In genomic region chr1:25023190-25023578, GRCh38 we compare ENCODE assay signal across 10 cellular contexts.
DNase-seq lines count a peak whose midpoint lies in the region; ATAC-seq and TF ChIP-seq lines count a peak whose summit lies in the region.
"Had no signal": no experiment of that assay in that cellular context is flagged by ENCODE, and none has a peak within 500 bp of the region (broad histone marks: within the 10 kb centered on the region; RNA-seq: fewer than 3 reads in every experiment).

No MANE protein-coding gene starts in this region.

- H3K27me3 ChIP-seq in ACC112 (ENCODE audit: insufficient read depth, low read length): no peaks in the 10 kb centered on the region
- H3K27me3 ChIP-seq in muscle layer of colon (ENCODE audit: control insufficient read depth in 1 of 2, insufficient read depth in 2 of 2, low read length in 2 of 2): no peaks in the 10 kb centered on the region

- no peak for DNase-seq in activated naive CD4-positive, alpha-beta T cell treated with anti-CD3 and anti-CD28 coated beads, Interleukin-2, amount 50 U/mL, for 72 hours (ENCODE audit: low spot score in 2 of 2)
- DNase-seq in iPS-NIHi11 (ENCODE audit: low spot score) (no peak), posterior vena cava (ENCODE audit: low spot score) (no peak), GOT3 (lab: John Stamatoyannopoulos, UW) (no peak)
- no peak for DNase-seq in central memory CD4-positive, alpha-beta T cell
- DNase-seq: NCI-H2081 treated with DMSO at 0.1 percent for 48 hours had no signal

- POLR2A ChIA-PET in HEK293 (lab: Yijun Ruan, JAX): no interaction called here

- H3K4me3 ChIP-seq in ACC112 (ENCODE audit: low read depth, low read length) (no peak overlapping the region), HEK293 (ENCODE audit: low read depth, low read length) (no peak overlapping the region), muscle layer of colon (ENCODE audit: low read depth in 1 of 2, low read length in 2 of 2) (no peak overlapping the region)

- peaks cover 4 to 11% of the 10 kb centered on the region in 2 donors for H3K36me3 Mint-ChIP-seq in activated naive CD4-positive, alpha-beta T cell treated with anti-CD3 and anti-CD28 coated beads, Interleukin-2, amount 50 U/mL, for 72 hours

- H3K4me1 ChIP-seq in ACC112 (ENCODE audit: control insufficient read depth, insufficient read depth, low read length, unreplicated experiment): peaks cover 14% of the 10 kb centered on the region
- no peaks in the 10 kb centered on the region; the same call in 1 of the 2 replicates for H3K4me1 ChIP-seq in HEK293 (ENCODE audit: control insufficient read depth, insufficient read depth, low read length)
- peaks cover 5% of the 10 kb centered on the region for H3K4me1 ChIP-seq in muscle layer of colon (ENCODE audit: insufficient read depth, low read length)
- H3K4me1 ChIP-seq: parathyroid adenoma had no signal

- CTCF ChIA-PET in HEK293 (lab: Yijun Ruan, JAX): interaction anchor here (0.6 to 2.1 kb wide), 3 partner anchors 12 to 182 kb away, joined by 3 to 10 read pairs (median 3); no protein-coding TSS in a partner anchor

- no peak overlapping the region for H2AFZ ChIP-seq in ACC112 (ENCODE audit: low read length, unreplicated experiment)
- H2AFZ ChIP-seq: parathyroid adenoma had no signal

- no peak overlapping the region for H3K9ac ChIP-seq in muscle layer of colon (ENCODE audit: low read length)
- H3K9ac ChIP-seq: parathyroid adenoma had no signal

- no peak for ATAC-seq in activated naive CD4-positive, alpha-beta T cell treated with anti-CD3 and anti-CD28 coated beads, Interleukin-2, amount 50 U/mL, for 72 hours

- H3K9me3 ChIP-seq in HEK293 (ENCODE audit: control insufficient read depth, insufficient read depth, low read depth, low read length) (no peaks in the 10 kb centered on the region), muscle layer of colon (ENCODE audit: low read length) (no peaks in the 10 kb centered on the region)

- TF ChIP-seq CTCF in HEK293 (tag by site-specific recombination; IDR thresholded peaks at IDR 0.05): no peak

- H3K36me3 ChIP-seq in ACC112 (ENCODE audit: insufficient read depth, low read length) (no peaks in the 10 kb centered on the region), HEK293 (ENCODE audit: control insufficient read depth in 2 of 2, insufficient read depth in 1 of 2, low read length in 2 of 2) (no peaks in the 10 kb centered on the region), muscle layer of colon (ENCODE audit: insufficient read depth, low read length) (no peaks in the 10 kb centered on the region)

- no peaks in the 10 kb centered on the region for H3K79me2 ChIP-seq in ACC112 (ENCODE audit: control insufficient read depth, insufficient read depth, low read length, unreplicated experiment)
- H3K79me2 ChIP-seq: parathyroid adenoma had no signal

- no peaks in the 10 kb centered on the region for H3K9me3 Mint-ChIP-seq in activated naive CD4-positive, alpha-beta T cell treated with anti-CD3 and anti-CD28 coated beads, Interleukin-2, amount 50 U/mL, for 72 hours

- intact Hi-C loops in posterior vena cava (cut with DNase I): no loop called here

- H3K27ac Mint-ChIP-seq in activated naive CD4-positive, alpha-beta T cell treated with anti-CD3 and anti-CD28 coated beads, Interleukin-2, amount 50 U/mL, for 72 hours: peak overlapping the region; percentile 99

- H3K27ac ChIP-seq in ACC112 (ENCODE audit: low read depth, low read length) (peak overlapping the region; percentile 63; the same call in 1 of the 2 replicates), HEK293 (ENCODE audit: extremely low read depth, low read depth, low read length) (no peak overlapping the region), muscle layer of colon (ENCODE audit: low read depth, low read length) (peak overlapping the region; percentile 27)
- H3K27ac ChIP-seq: parathyroid adenoma had no signal

TF ChIP-seq in HEK293, 187 proteins besides CTCF, POLR2A, EP300 and RAD21:
- TF ChIP-seq PBX3 (CRISPR knock-in tag; IDR thresholded peaks at IDR 0.05): no peak
- TF ChIP-seq ZNF664 (tag by site-specific recombination; IDR thresholded peaks at IDR 0.05): peak; percentile 85
TF ChIP-seq in HEK293: peak in this region for 1.
